In genomic region chr14:65226824-65227604, GRCh38 we compare ENCODE assay signal across 13 cellular contexts.
DNase-seq lines count a peak whose midpoint lies in the region; ATAC-seq and TF ChIP-seq lines count a peak whose summit lies in the region.
"Had no signal": no experiment of that assay in that cellular context is flagged by ENCODE, and none has a peak within 500 bp of the region (broad histone marks: within the 10 kb centered on the region; RNA-seq: fewer than 3 reads in every experiment).

No MANE protein-coding gene starts in this region.

- no peak overlapping the region for H2AFZ ChIP-seq in Karpas-422 (ENCODE audit: low read length)

- H3K4me3 Mint-ChIP-seq in CD4-positive, alpha-beta memory T cell, result peak overlapping the region in 1 of 8 donors; percentile 23
- no peak overlapping the region for H3K4me3 Mint-ChIP-seq in CD4-positive, alpha-beta T cell
- H3K4me3 Mint-ChIP-seq: activated CD8-positive, alpha-beta memory T cell treated with anti-CD3 and anti-CD28 coated beads, Interleukin-2, amount 10 ng/mL, durations not matched to agents 7 days and 5 days; neural crest cell had no signal

- peak; percentile 63; the same call in 1 of the 2 replicates for TF ChIP-seq EP300 in Ishikawa (IDR thresholded peaks at IDR 0.05; ENCODE audit: borderline replicate concordance)

- H3K4me1 Mint-ChIP-seq in CD4-positive, alpha-beta memory T cell, result peaks cover 37 to 83% (median 59%) of the 10 kb centered on the region in 4 donors
- peaks cover 53% of the 10 kb centered on the region for H3K4me1 Mint-ChIP-seq in CD4-positive, alpha-beta T cell (ENCODE audit: low read depth)

- intact Hi-C loops in CD4-positive, alpha-beta memory T cell (cut with micrococcal nuclease), result no loop called here
- intact Hi-C loops in CD4-positive, alpha-beta T cell (cut with DNase I, micrococcal nuclease), result loop anchor here (5.0 to 10.0 kb wide), 2 partner anchors 60 to 378 kb away; no protein-coding TSS in a partner anchor

- ATAC-seq in CD4-positive, alpha-beta T cell (ENCODE audit: poor library complexity), result no peak
- ATAC-seq: activated CD8-positive, alpha-beta memory T cell treated with anti-CD3 and anti-CD28 coated beads, Interleukin-2, amount 10 ng/mL, durations not matched to agents 7 days and 5 days had no signal

- peaks cover 41% of the 10 kb centered on the region for H3K4me1 ChIP-seq in CD4-positive, alpha-beta memory T cell (ENCODE audit: insufficient read depth, low read length)
- H3K4me1 ChIP-seq in muscle layer of duodenum (ENCODE audit: control insufficient read depth in 1 of 2, insufficient read depth in 2 of 2, low read length in 2 of 2) (peaks cover 3 to 4% of the 10 kb centered on the region in 2 donors), Karpas-422 (ENCODE audit: low read length) (peaks cover 46% of the 10 kb centered on the region)

- TF ChIP-seq CTCF in CD4-positive, alpha-beta T cell (IDR thresholded peaks at IDR 0.05), result no peak

- no peaks in the 10 kb centered on the region for H3K36me3 ChIP-seq in CD4-positive, alpha-beta memory T cell (ENCODE audit: insufficient read depth, low read length)
- H3K36me3 ChIP-seq in muscle layer of duodenum (ENCODE audit: control insufficient read depth in 1 of 2, insufficient read depth in 2 of 2, low read length in 2 of 2), result no peaks in the 10 kb centered on the region
- H3K36me3 ChIP-seq in Karpas-422 (ENCODE audit: insufficient read depth, low read length), result no peaks in the 10 kb centered on the region
- H3K36me3 ChIP-seq: SJSA1 had no signal

- no peaks in the 10 kb centered on the region for H3K27me3 ChIP-seq in CD4-positive, alpha-beta memory T cell (ENCODE audit: insufficient read depth, low read length)
- H3K27me3 ChIP-seq in muscle layer of duodenum (ENCODE audit: low read depth, low read length) (no peaks in the 10 kb centered on the region), Karpas-422 (ENCODE audit: low read length) (no peaks in the 10 kb centered on the region)
- no peaks in the 10 kb centered on the region for H3K27me3 ChIP-seq in CD4-positive, alpha-beta T cell (ENCODE audit: control insufficient read depth, insufficient read depth, low read length)
- H3K27me3 ChIP-seq: SJSA1 had no signal

- TF ChIP-seq RAD21 in Ishikawa (IDR thresholded peaks at IDR 0.05; ENCODE audit: low read depth), result no peak; the same call in 1 of the 2 replicates

- no peak overlapping the region for H3K4me2 ChIP-seq in Karpas-422 (ENCODE audit: low read depth, low read length, poor library complexity, severe bottlenecking)

- no peaks in the 10 kb centered on the region for H3K9me3 Mint-ChIP-seq in CD4-positive, alpha-beta memory T cell
- H3K9me3 Mint-ChIP-seq in CD4-positive, alpha-beta T cell, result no peaks in the 10 kb centered on the region
- H3K9me3 Mint-ChIP-seq: neural crest cell had no signal

- POLR2A ChIA-PET in CD4-positive, alpha-beta memory T cell (lab: Charles Lee; ENCODE audit: partially characterized antibody), result interaction anchor here (2.5 to 11.2 kb wide), 3 partner anchors 21 to 185 kb away, joined by 12 to 75 read pairs (median 19); partner anchors contain the start of gene FUT8
- POLR2A ChIA-PET in CD4-positive, alpha-beta T cell (lab: Charles Lee), result interaction anchor here (2.6 kb wide), 1 partner anchor 184 kb away, joined by 9 read pairs; no protein-coding TSS in a partner anchor

- no peaks in the 10 kb centered on the region for H4K20me1 ChIP-seq in Karpas-422 (ENCODE audit: insufficient read depth, low read depth, low read length)

- no peaks in the 10 kb centered on the region for H3K9me3 ChIP-seq in CD4-positive, alpha-beta memory T cell (ENCODE audit: control insufficient read depth in 1 of 2, low read length in 2 of 2)
- H3K9me3 ChIP-seq in muscle layer of duodenum (ENCODE audit: control insufficient read depth in 1 of 2, low read length in 2 of 2) (no peaks in the 10 kb centered on the region), Karpas-422 (ENCODE audit: low read length) (no peaks in the 10 kb centered on the region)
- H3K9me3 ChIP-seq in CD4-positive, alpha-beta T cell (ENCODE audit: control insufficient read depth, low read length), result no peaks in the 10 kb centered on the region
- H3K9me3 ChIP-seq: SJSA1 had no signal

- CTCF ChIA-PET in CD4-positive, alpha-beta memory T cell (lab: Charles Lee; ENCODE audit: partially characterized antibody), result interaction anchor here (0.7 to 10.4 kb wide), 4 partner anchors 56 to 843 kb away, joined by 3 to 131 read pairs (median 3); partner anchors contain the start of gene FUT8
- CTCF ChIA-PET in CD4-positive, alpha-beta T cell (lab: Charles Lee), result interaction anchor here (0.5 kb wide), 1 partner anchor 1550 kb away, joined by 3 read pairs; no protein-coding TSS in a partner anchor

- H3K4me3 ChIP-seq in CD4-positive, alpha-beta memory T cell (ENCODE audit: low read length in 2 of 2), result no peak overlapping the region
- H3K4me3 ChIP-seq in muscle layer of duodenum (ENCODE audit: low read depth in 1 of 2, low read length in 2 of 2) (no peak overlapping the region), Karpas-422 (ENCODE audit: low read length) (no peak overlapping the region)
- H3K4me3 ChIP-seq: SJSA1 had no signal

- no peaks in the 10 kb centered on the region for H3K36me3 Mint-ChIP-seq in CD4-positive, alpha-beta memory T cell
- no peaks in the 10 kb centered on the region for H3K36me3 Mint-ChIP-seq in CD4-positive, alpha-beta T cell (ENCODE audit: low read depth)
- H3K36me3 Mint-ChIP-seq: activated CD8-positive, alpha-beta memory T cell treated with anti-CD3 and anti-CD28 coated beads, Interleukin-2, amount 10 ng/mL, durations not matched to agents 7 days and 5 days had no signal

- H3K79me2 ChIP-seq in Karpas-422 (ENCODE audit: low read length), result no peaks in the 10 kb centered on the region

- H3K9ac ChIP-seq in Karpas-422 (ENCODE audit: low read length), result no peak overlapping the region

- in situ Hi-C loops in G401 (cut with HindIII; ENCODE audit: low sequenced_read_pairs), result no loop called here

- H3K27ac ChIP-seq in CD4-positive, alpha-beta memory T cell (ENCODE audit: low read depth, low read length), result no peak overlapping the region
- H3K27ac ChIP-seq in cingulate gyrus (ENCODE audit: low read depth, low read length), result peak overlapping the region; percentile 57
- H3K27ac ChIP-seq in muscle layer of duodenum (ENCODE audit: low read length), result peak overlapping the region; percentile 39
- H3K27ac ChIP-seq in CD4-positive, alpha-beta T cell (ENCODE audit: low read depth, low read length), result no peak overlapping the region
- no peak overlapping the region for H3K27ac ChIP-seq in Karpas-422 (ENCODE audit: low read length)
- H3K27ac ChIP-seq: SJSA1 had no signal

- H3K27me3 Mint-ChIP-seq in CD4-positive, alpha-beta memory T cell, result no peaks in the 10 kb centered on the region
- no peaks in the 10 kb centered on the region for H3K27me3 Mint-ChIP-seq in CD4-positive, alpha-beta T cell
- H3K27me3 Mint-ChIP-seq: activated CD8-positive, alpha-beta memory T cell treated with anti-CD3 and anti-CD28 coated beads, Interleukin-2, amount 10 ng/mL, durations not matched to agents 7 days and 5 days had no signal

- no peak for DNase-seq in CD4-positive, alpha-beta memory T cell
- DNase-seq in activated CD8-positive, alpha-beta memory T cell treated with anti-CD3 and anti-CD28 coated beads, Interleukin-2, amount 50 U/mL, for 4 hours, result no peak
- no peak for DNase-seq in CD4-positive, alpha-beta T cell
- no peak for DNase-seq in Karpas-422
- no peak for DNase-seq in G401 (ENCODE audit: low spot score)
- DNase-seq: activated CD8-positive, alpha-beta memory T cell treated with anti-CD3 and anti-CD28 coated beads, Interleukin-2, amount 10 ng/mL, durations not matched to agents 7 days and 5 days; DMS79 treated with DMSO at 0.1 percent for 48 hours; NCI-H187 treated with DMSO at 0.1 percent for 48 hours had no signal

- peak overlapping the region in 4 of 7 donors; percentile 16 to 53 (median 48) for H3K27ac Mint-ChIP-seq in CD4-positive, alpha-beta memory T cell
- H3K27ac Mint-ChIP-seq in CD4-positive, alpha-beta T cell, result no peak overlapping the region
- H3K27ac Mint-ChIP-seq: activated CD8-positive, alpha-beta memory T cell treated with anti-CD3 and anti-CD28 coated beads, Interleukin-2, amount 10 ng/mL, durations not matched to agents 7 days and 5 days had no signal

- no peaks in the 10 kb centered on the region for H3K9me2 ChIP-seq in Karpas-422 (replicated peaks; ENCODE audit: insufficient read depth, low read length)

TF ChIP-seq in Ishikawa, 13 proteins besides CTCF, POLR2A, EP300 and RAD21 (continues in another document):
- TF ChIP-seq FOXM1 (IDR thresholded peaks at IDR 0.05; ENCODE audit: borderline replicate concordance, low read depth) (peak; percentile 73; the same call in 1 of the 2 replicates), TEAD4 (IDR thresholded peaks at IDR 0.05) (peak; percentile 82), ZBTB7A (IDR thresholded peaks at IDR 0.05; ENCODE audit: low read depth) (no peak), EGR1 (IDR thresholded peaks at IDR 0.05) (no peak), CEBPB (IDR thresholded peaks at IDR 0.05) (peak; percentile 95), TCF12 (IDR thresholded peaks at IDR 0.05; ENCODE audit: low read depth) (peak; percentile 69; the same call in 1 of the 2 replicates), CREB1 (IDR thresholded peaks at IDR 0.05; ENCODE audit: low read depth) (no peak), YY1 (IDR thresholded peaks at IDR 0.05; ENCODE audit: low read depth) (no peak), NFIC (IDR thresholded peaks at IDR 0.05) (peak; percentile 78), USF1 (IDR thresholded peaks at IDR 0.05) (no peak)

Comparison
In these comparisons a context has a peak if more than half of its experiments do, and no peak if none do; other contexts are left out.
1. H3K27ac ChIP-seq: peak in cingulate gyrus (single experiment) and muscle layer of duodenum (single experiment); none in CD4-positive, alpha-beta memory T cell (single experiment), CD4-positive, alpha-beta T cell (single experiment) and Karpas-422 (single experiment).